In the genomic region with DNA sequence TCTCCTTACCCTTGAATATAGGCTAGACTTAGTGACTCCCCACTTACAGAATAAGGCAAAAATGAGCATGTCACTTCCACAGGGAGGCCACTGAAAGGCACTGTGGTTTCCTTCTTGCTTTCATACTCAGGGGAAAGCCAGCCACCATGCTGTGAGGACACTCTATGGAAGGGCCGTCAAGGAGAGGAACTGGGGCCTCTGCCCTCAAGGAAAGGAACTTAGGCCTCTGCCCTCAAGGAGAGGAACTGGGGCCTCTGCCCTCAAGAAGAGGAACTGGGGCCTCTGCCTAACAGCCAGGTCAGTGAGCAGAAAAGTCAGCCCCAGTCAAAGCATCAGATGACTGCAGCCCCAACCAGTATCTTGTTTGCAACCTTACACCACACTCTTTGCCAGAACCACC, we compare ENCODE assay signal across 8 cellular contexts. TPM values are rescaled to one million over a fixed set of nuclear protein-coding genes. Genes with fewer than 3 reads are reported as not detected.
DNase-seq lines count a peak whose midpoint lies in the region; ATAC-seq, FAIRE-seq and TF ChIP-seq lines count a peak whose summit lies in the region.

No MANE protein-coding gene starts in this region.

- no peak overlapping the region for H2BK12ac ChIP-seq in neuronal stem cell (ENCODE audit: low read length)

- H3K79me1 ChIP-seq in neuronal stem cell (ENCODE audit: low read depth, low read length), result no peaks in the 10 kb centered on the region

- H3K18ac ChIP-seq in neuronal stem cell (ENCODE audit: low read length), result no peak overlapping the region

- no peak overlapping the region for H4K8ac ChIP-seq in neuronal stem cell (ENCODE audit: low read depth, low read length)

- H2BK120ac ChIP-seq in neuronal stem cell (ENCODE audit: low read depth, low read length), result no peak overlapping the region

- no peak for TF ChIP-seq POLR2A in GM12891 (IDR thresholded peaks at IDR 0.05; ENCODE audit: low read depth, low read length)

- H3K4me1 ChIP-seq in neuronal stem cell (ENCODE audit: control insufficient read depth in 2 of 2, insufficient read depth in 1 of 2, low read depth in 1 of 2, low read length in 2 of 2), result no peaks in the 10 kb centered on the region

- H2BK15ac ChIP-seq in neuronal stem cell (ENCODE audit: low read length), result no peak overlapping the region

- peak overlapping the region in 1 of 2 donors; percentile 84 for H3K27ac Mint-ChIP-seq in activated naive CD4-positive, alpha-beta T cell treated with anti-CD3 and anti-CD28 coated beads, Interleukin-2, amount 50 U/mL, for 72 hours

- H3K23ac ChIP-seq in neuronal stem cell (ENCODE audit: low read depth, low read length, poor library complexity), result no peak overlapping the region

- peaks cover 0 to 6% of the 10 kb centered on the region in 2 donors for H3K9me3 ChIP-seq in neuronal stem cell (replicated peaks in 1 of 2; ENCODE audit: control insufficient read depth in 2 of 2, insufficient read depth in 1 of 2, low read depth in 1 of 2, low read length in 2 of 2)

- no peak overlapping the region for H2AK5ac ChIP-seq in neuronal stem cell (ENCODE audit: low read depth, low read length)

- no CpG with 5 or more reads among the region's 1 CpG for WGBS in neuronal stem cell (ENCODE audit: extremely low coverage in 2 of 2, insufficient read length in 2 of 2, insufficient replicate concordance in 1 of 2), 2 donors

- no peak overlapping the region for H3K4ac ChIP-seq in neuronal stem cell (ENCODE audit: low read length)

- H3K36me3 ChIP-seq in neuronal stem cell (replicated peaks in 1 of 2; ENCODE audit: control insufficient read depth in 2 of 2, insufficient read depth in 2 of 2, low read length in 2 of 2), result peaks cover 12 to 76% of the 10 kb centered on the region in 2 donors

- H2AFZ ChIP-seq in neuronal stem cell (ENCODE audit: low read length), result no peak overlapping the region

- FAIRE-seq in GM12891 (lab: Jason Lieb, UNC), result peak; percentile 85

- H3K4me3 ChIP-seq in neuronal stem cell (ENCODE audit: low read length in 2 of 2), result no peak overlapping the region

- no peak overlapping the region for H3K14ac ChIP-seq in neuronal stem cell (ENCODE audit: low read length)

- peak; percentile 38 for DNase-seq in GM12891 (ENCODE audit: insufficient read length, low spot score)
- no peak for DNase-seq in activated naive CD4-positive, alpha-beta T cell treated with anti-CD3 and anti-CD28 coated beads, Interleukin-2, amount 50 U/mL, for 72 hours (ENCODE audit: low spot score in 2 of 2)
- DNase-seq in stimulated activated naive CD8-positive, alpha-beta T cell treated with anti-CD3 and anti-CD28 coated beads, Interleukin-15, Interleukin-2, amounts not matched to agents 100 U/mL and 50 U/mL, for 24 hours, result peak; percentile 38
- DNase-seq in middle frontal gyrus (ENCODE audit: extremely low spot score, low spot score), result no peak
- no peak for DNase-seq in iPS-NIHi7 (ENCODE audit: extremely low spot score)
- no peak for DNase-seq in neuronal stem cell (ENCODE audit: low spot score)

- ATAC-seq in GM21367 (IDR thresholded peaks at IDR 0.05; ENCODE audit: unreplicated experiment), result peak; percentile 97
- peak; percentile 91 for ATAC-seq in HG03565 (IDR thresholded peaks at IDR 0.05; ENCODE audit: unreplicated experiment)
- peak; percentile 87 for ATAC-seq in activated naive CD4-positive, alpha-beta T cell treated with anti-CD3 and anti-CD28 coated beads, Interleukin-2, amount 50 U/mL, for 72 hours
- ATAC-seq in stimulated activated naive CD8-positive, alpha-beta T cell treated with anti-CD3 and anti-CD28 coated beads, Interleukin-15, Interleukin-2, amounts not matched to agents 100 U/mL and 50 U/mL, for 24 hours, result peak; percentile 94

- H3K4me2 ChIP-seq in neuronal stem cell (ENCODE audit: insufficient read depth, low read length, poor library complexity, severe bottlenecking), result no peak overlapping the region

- no peak overlapping the region for H3K9ac ChIP-seq in neuronal stem cell (ENCODE audit: low read depth, low read length, poor library complexity)

- no peak overlapping the region for H2BK5ac ChIP-seq in neuronal stem cell (ENCODE audit: low read length)

- H3K27ac ChIP-seq in neuronal stem cell (replicated peaks; ENCODE audit: low read length), result no peak overlapping the region

- H3K36me3 Mint-ChIP-seq in activated naive CD4-positive, alpha-beta T cell treated with anti-CD3 and anti-CD28 coated beads, Interleukin-2, amount 50 U/mL, for 72 hours, result peaks cover 7 to 10% of the 10 kb centered on the region in 2 donors

- no peaks in the 10 kb centered on the region for H3K27me3 ChIP-seq in neuronal stem cell (ENCODE audit: control insufficient read depth in 3 of 3, insufficient read depth in 3 of 3, low read depth in 1 of 3, low read length in 3 of 3)

- no peaks in the 10 kb centered on the region for H3K9me3 Mint-ChIP-seq in activated naive CD4-positive, alpha-beta T cell treated with anti-CD3 and anti-CD28 coated beads, Interleukin-2, amount 50 U/mL, for 72 hours

- H4K91ac ChIP-seq in neuronal stem cell (ENCODE audit: low read depth, low read length, poor library complexity), result no peak overlapping the region

TF ChIP-seq in GM12891, 5 proteins besides CTCF, POLR2A, EP300 and RAD21:
- no peak for TF ChIP-seq POU2F2 (IDR thresholded peaks at IDR 0.05; ENCODE audit: low read depth, low read length)
- no peak for TF ChIP-seq TAF1 (IDR thresholded peaks at IDR 0.05; ENCODE audit: low read depth, low read length)
- peak; percentile 96 for TF ChIP-seq SPI1 (IDR thresholded peaks at IDR 0.05; ENCODE audit: low read depth, low read length)
- peak; percentile 41 for TF ChIP-seq PAX5 (IDR thresholded peaks at IDR 0.05; ENCODE audit: insufficient read depth, low read length, severe bottlenecking)
- TF ChIP-seq POLR2AphosphoS5 (IDR thresholded peaks at IDR 0.05; ENCODE audit: low read depth, low read length), result no peak

RNA-seq across cellular contexts. Expression of gene VPS35, which starts 30.1 kb away (rescaled TPM):
- 48.3 TPM for polyA plus RNA-seq in GM12891 (2012; ENCODE audit: low read depth, missing spikeins)
- 10 to 100 TPM; 85.9 to 98.2 TPM for total RNA-seq in activated naive CD4-positive, alpha-beta T cell treated with anti-CD3 and anti-CD28 coated beads, Interleukin-2, amount 50 U/mL, for 72 hours
- polyA plus RNA-seq in neuronal stem cell (2013, experiment 1 of 2), result 41.2 TPM
- polyA plus RNA-seq in neuronal stem cell (2013, experiment 2 of 2), result 42.9 TPM

RNA-seq across cellular contexts. Expression of gene ORC6, which starts 30.5 kb away (rescaled TPM):
- polyA plus RNA-seq in GM12891 (2012; ENCODE audit: low read depth, missing spikeins), result 26.8 TPM
- 10 to 100 TPM; 42.9 to 64.0 TPM for total RNA-seq in activated naive CD4-positive, alpha-beta T cell treated with anti-CD3 and anti-CD28 coated beads, Interleukin-2, amount 50 U/mL, for 72 hours
- 62.3 TPM for polyA plus RNA-seq in neuronal stem cell (2013, experiment 1 of 2)
- 65.4 TPM for polyA plus RNA-seq in neuronal stem cell (2013, experiment 2 of 2)

RNA-seq across cellular contexts. Expression of gene SHCBP1, which starts 37.7 kb away (rescaled TPM):
- 19.0 TPM for polyA plus RNA-seq in GM12891 (2012; ENCODE audit: low read depth, missing spikeins)
- 10 to 100 TPM; 39.8 to 41.3 TPM for total RNA-seq in activated naive CD4-positive, alpha-beta T cell treated with anti-CD3 and anti-CD28 coated beads, Interleukin-2, amount 50 U/mL, for 72 hours
- polyA plus RNA-seq in neuronal stem cell (2013, experiment 1 of 2), result 6.9 TPM
- polyA plus RNA-seq in neuronal stem cell (2013, experiment 2 of 2), result 6.9 TPM

Comparison
In these comparisons a context has a peak if more than half of its experiments do, and no peak if none do; other contexts are left out.
1. DNase-seq: peak in GM12891 (single experiment) and stimulated activated naive CD8-positive, alpha-beta T cell treated with anti-CD3 and anti-CD28 coated beads, Interleukin-15, Interleukin-2, amounts not matched to agents 100 U/mL and 50 U/mL, for 24 hours (single experiment); none in activated naive CD4-positive, alpha-beta T cell treated with anti-CD3 and anti-CD28 coated beads, Interleukin-2, amount 50 U/mL, for 72 hours (0 of 2), middle frontal gyrus (single experiment), iPS-NIHi7 (single experiment) and neuronal stem cell (single experiment).
2. Peak in every context shown above with its lines, with median percentiles within 50 percentile points of each other: ATAC-seq.